31 cellular contexts compared by ENCODE assay signal in the genomic region with DNA sequence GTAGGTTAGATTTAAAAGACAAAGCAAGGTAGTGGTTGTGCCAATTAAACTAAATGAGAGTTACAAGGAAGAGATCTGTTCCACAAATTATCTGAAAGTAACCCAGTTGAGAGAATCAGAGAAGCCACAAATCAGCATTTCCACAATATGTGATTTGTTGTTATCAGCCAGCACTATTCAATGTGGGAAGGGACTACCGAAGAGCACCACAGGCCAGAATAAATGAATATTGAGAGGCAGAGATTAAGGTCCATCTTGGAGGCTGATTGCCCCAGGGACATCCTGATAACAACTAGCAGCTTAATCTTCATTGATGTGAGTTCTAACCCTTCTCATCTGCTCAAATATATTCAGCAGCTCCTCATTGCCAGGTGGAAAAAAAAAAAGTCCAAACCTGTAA.
"Had no signal": no experiment of that assay in that cellular context is flagged by ENCODE, and none has a peak within 500 bp of the region (broad histone marks: within the 10 kb centered on the region; RNA-seq: fewer than 3 reads in every experiment).

No MANE protein-coding gene starts in this region.

- H3K4me3 ChIP-seq: body of pancreas, breast epithelium, MG63, PC-9 had no signal

- H3K27me3 ChIP-seq: body of pancreas, breast epithelium, MG63 had no signal

- H3K27ac ChIP-seq: body of pancreas, breast epithelium, PC-9, RWPE1, WERI-Rb-1 had no signal

- DNase-seq: activated CD4-positive, alpha-beta T cell treated with anti-CD3 and anti-CD28 coated beads, Interleukin-2, amount 10 ng/mL, durations not matched to agents 24 days and 14 days; activated CD4-positive, alpha-beta T cell treated with anti-CD3 and anti-CD28 coated beads, Interleukin-2, amount 50 U/mL, for 4 hours; activated CD8-positive, alpha-beta T cell treated with anti-CD3 and anti-CD28 coated beads for 36 hours; activated gamma-delta T cell; activated naive CD4-positive, alpha-beta T cell treated with Interleukin-2 at 50 U/mL for 16 hours; activated naive CD8-positive, alpha-beta T cell treated with anti-CD3 and anti-CD28 coated beads, Interleukin-2, amount 10 ng/mL, durations not matched to agents 7 days and 5 days; activated T-cell treated with anti-CD3 and anti-CD28 coated beads, Interleukin-2, amount 50 U/mL, for 1 hour; activated T-cell treated with anti-CD3 and anti-CD28 coated beads, Interleukin-2, amount 50 U/mL, for 72 hours; body of pancreas; Kasumi-1; MG63; NCI-H1048; NCI-H1436 treated with DMSO at 0.1 percent for 48 hours; NCI-H1694 treated with DMSO at 0.1 percent for 48 hours; NCI-H2029; NCI-H345; NCI-H524 treated with DMSO at 0.1 percent for 48 hours; NCI-H748 treated with DMSO at 0.1 percent for 48 hours; NK-92 treated with Interleukin-12 subunit alpha and Interleukin-12 subunit beta, amount 100 ng/mL, for 24 hours; PC-9; SIG-M5; T-cell; T-helper 17 cell; T-helper 9 cell; WERI-Rb-1 had no signal

- H3K36me3 ChIP-seq: breast epithelium, MG63, WERI-Rb-1 had no signal

- H3K4me1 Mint-ChIP-seq: activated CD4-positive, alpha-beta T cell treated with anti-CD3 and anti-CD28 coated beads, Interleukin-2, amount 10 ng/mL, durations not matched to agents 24 days and 14 days; activated naive CD4-positive, alpha-beta T cell treated with anti-CD3 and anti-CD28 coated beads, Interleukin-2, amount 50 U/mL, for 24 hours; activated naive CD8-positive, alpha-beta T cell treated with anti-CD3 and anti-CD28 coated beads, Interleukin-2, amount 10 ng/mL, durations not matched to agents 7 days and 5 days; T-cell; T-helper 17 cell had no signal

- H3K36me3 Mint-ChIP-seq: activated naive CD4-positive, alpha-beta T cell treated with anti-CD3 and anti-CD28 coated beads, Interleukin-2, amount 50 U/mL, for 24 hours; activated naive CD8-positive, alpha-beta T cell treated with anti-CD3 and anti-CD28 coated beads, Interleukin-2, amount 10 ng/mL, durations not matched to agents 7 days and 5 days; T-cell had no signal

- H3K4me2 ChIP-seq: PC-9 had no signal

- H3K9me3 ChIP-seq: body of pancreas, breast epithelium, MG63 had no signal

- H3K4me1 ChIP-seq: body of pancreas, breast epithelium had no signal

- FAIRE-seq: astrocyte, RCC 7860 had no signal

- H3K4me3 Mint-ChIP-seq: activated CD4-positive, alpha-beta T cell treated with anti-CD3 and anti-CD28 coated beads, Interleukin-2, amount 10 ng/mL, durations not matched to agents 24 days and 14 days; activated CD8-positive, alpha-beta T cell treated with anti-CD3 and anti-CD28 coated beads for 36 hours; activated naive CD4-positive, alpha-beta T cell treated with anti-CD3 and anti-CD28 coated beads, Interleukin-2, amount 50 U/mL, for 24 hours; activated naive CD8-positive, alpha-beta T cell treated with anti-CD3 and anti-CD28 coated beads, Interleukin-2, amount 10 ng/mL, durations not matched to agents 7 days and 5 days; activated T-cell treated with anti-CD3 and anti-CD28 coated beads, Interleukin-2, amount 50 U/mL, for 72 hours; T-cell; T-helper 17 cell had no signal

- H3K27ac Mint-ChIP-seq: activated CD4-positive, alpha-beta T cell treated with anti-CD3 and anti-CD28 coated beads, Interleukin-2, amount 10 ng/mL, durations not matched to agents 24 days and 14 days; activated CD8-positive, alpha-beta T cell treated with anti-CD3 and anti-CD28 coated beads for 36 hours; activated naive CD4-positive, alpha-beta T cell treated with anti-CD3 and anti-CD28 coated beads, Interleukin-2, amount 50 U/mL, for 24 hours; activated naive CD8-positive, alpha-beta T cell treated with anti-CD3 and anti-CD28 coated beads, Interleukin-2, amount 10 ng/mL, durations not matched to agents 7 days and 5 days; activated T-cell treated with anti-CD3 and anti-CD28 coated beads, Interleukin-2, amount 50 U/mL, for 72 hours; activated T-helper 2 cell treated with anti-CD3 and anti-CD28 coated beads, Interferon-gamma antibody, Interleukin-2, Interleukin-4, amounts not matched to agents 10 μg/mL and 5 μg/mL and 100 μg/mL, durations not matched to agents 14 hours and 24 hours and 36 hours; T-cell; T-helper 17 cell had no signal

- H3K9me3 Mint-ChIP-seq: activated CD4-positive, alpha-beta T cell treated with anti-CD3 and anti-CD28 coated beads, Interleukin-2, amount 10 ng/mL, durations not matched to agents 24 days and 14 days; activated CD8-positive, alpha-beta T cell treated with anti-CD3 and anti-CD28 coated beads for 36 hours; activated naive CD4-positive, alpha-beta T cell treated with anti-CD3 and anti-CD28 coated beads, Interleukin-2, amount 50 U/mL, for 24 hours; activated naive CD8-positive, alpha-beta T cell treated with anti-CD3 and anti-CD28 coated beads, Interleukin-2, amount 10 ng/mL, durations not matched to agents 7 days and 5 days had no signal

- H2AFZ ChIP-seq: PC-9 had no signal

- H3K27me3 Mint-ChIP-seq: activated CD4-positive, alpha-beta T cell treated with anti-CD3 and anti-CD28 coated beads, Interleukin-2, amount 10 ng/mL, durations not matched to agents 24 days and 14 days; activated CD8-positive, alpha-beta T cell treated with anti-CD3 and anti-CD28 coated beads for 36 hours; activated naive CD4-positive, alpha-beta T cell treated with anti-CD3 and anti-CD28 coated beads, Interleukin-2, amount 50 U/mL, for 24 hours; activated naive CD8-positive, alpha-beta T cell treated with anti-CD3 and anti-CD28 coated beads, Interleukin-2, amount 10 ng/mL, durations not matched to agents 7 days and 5 days; T-cell; T-helper 17 cell had no signal
